ENCODE assay signal across 1 cellular context in genomic region chr7:8509601-8510000, GRCh38.
TF ChIP-seq lines count a peak whose summit lies in the region.

No MANE protein-coding gene starts in this region.

TF ChIP-seq in GM23338, 12 proteins besides CTCF, POLR2A, EP300 and RAD21 (continued from another document):
- TF ChIP-seq ZNF462 (CRISPR knock-in tag; IDR thresholded peaks at IDR 0.05) = no peak
- no peak for TF ChIP-seq ETS1 (IDR thresholded peaks at IDR 0.05)
- TF ChIP-seq JUNB (IDR thresholded peaks at IDR 0.05; ENCODE audit: unreplicated experiment) = no peak
- TF ChIP-seq EZH2 (IDR thresholded peaks at IDR 0.05; ENCODE audit: low read depth, unreplicated experiment) = no peak
TF ChIP-seq in GM23338: peak in this region for 0.
